ENCODE assay signal across 18 cellular contexts in genomic region chr14:22296722-22297121, GRCh38.
DNase-seq lines count a peak whose midpoint lies in the region; ATAC-seq, FAIRE-seq and TF ChIP-seq lines count a peak whose summit lies in the region.
"Had no signal": no experiment of that assay in that cellular context is flagged by ENCODE, and none has a peak within 500 bp of the region (broad histone marks: within the 10 kb centered on the region; RNA-seq: fewer than 3 reads in every experiment).

No MANE protein-coding gene starts in this region.

- DNase-seq in HepG2 (ENCODE audit: low spot score) (peak; percentile 76), right lobe of liver (no peak), adipocyte (ENCODE audit: low read depth) (peak; percentile 52), iris pigment epithelial cell (ENCODE audit: low read depth) (peak; percentile 79), DMS 273 (lab: John Stamatoyannopoulos, UW; ENCODE audit: unreplicated experiment) (no peak)
- DNase-seq in activated CD8-positive, alpha-beta memory T cell treated with anti-CD3 and anti-CD28 coated beads for 24 hours = no peak
- no peak for DNase-seq in activated CD4-positive, alpha-beta T cell treated with anti-CD3 and anti-CD28 coated beads, Interleukin-2, amount 50 U/mL, for 48 hours
- DNase-seq: 8988T; activated CD8-positive, alpha-beta memory T cell treated with anti-CD3 and anti-CD28 coated beads, Interleukin-2, amount 50 U/mL, for 48 hours; activated naive CD8-positive, alpha-beta T cell treated with anti-CD3 and anti-CD28 coated beads, Interleukin-2, amount 50 U/mL, for 24 hours; left ventricle myocardium superior; NCI-H1694; NCI-H69; SHP77; tibial artery had no signal

- H3K4me2 ChIP-seq in HepG2 (ENCODE audit: low read depth, low read length) = no peak overlapping the region

- no TSS peak for BruUV-seq in HepG2 (replicated peaks; lab: Mats Ljungman, UMichigan)

- no peak overlapping the region for H3K27ac ChIP-seq in HepG2 (ENCODE audit: extremely low read length, insufficient read depth, low read length)
- no peak overlapping the region for H3K27ac ChIP-seq in right lobe of liver
- H3K27ac ChIP-seq: neutrophil had no signal

- H3K27me3 ChIP-seq in HepG2 (ENCODE audit: control insufficient read depth in 1 of 2, insufficient read depth in 2 of 2, low read length in 2 of 2) (peaks cover 0 to 21% of the 10 kb centered on the region in 2 experiments; a peak in 2 of 5 replicates), right lobe of liver (peaks cover 0 to 5% of the 10 kb centered on the region in 2 donors), adipocyte (replicated peaks; ENCODE audit: control insufficient read depth, insufficient read depth, low read length) (peaks cover 18% of the 10 kb centered on the region)
- H3K27me3 ChIP-seq: neutrophil, tibial artery had no signal

- H3K4me1 ChIP-seq in HepG2 (ENCODE audit: insufficient read depth, low read length) = peaks cover 13% of the 10 kb centered on the region
- H3K4me1 ChIP-seq in right lobe of liver = no peaks in the 10 kb centered on the region
- H3K4me1 ChIP-seq in adipocyte (ENCODE audit: control insufficient read depth, insufficient read depth, low read length) = no peaks in the 10 kb centered on the region

- ATAC-seq in HepG2 (peak; percentile 93), right lobe of liver (no peak), GM21529 (IDR thresholded peaks at IDR 0.05; ENCODE audit: unreplicated experiment) (no peak)
- ATAC-seq: activated naive CD8-positive, alpha-beta T cell treated with anti-CD3 and anti-CD28 coated beads, Interleukin-2, amount 50 U/mL, for 24 hours; left ventricle myocardium superior had no signal

- no peak overlapping the region for H2AFZ ChIP-seq in HepG2 (ENCODE audit: low read length)

- H3K36me3 ChIP-seq in HepG2 (replicated peaks in 1 of 2; ENCODE audit: control insufficient read depth in 1 of 2, insufficient read depth in 2 of 2, low read length in 2 of 2) (no peaks in the 10 kb centered on the region), right lobe of liver (no peaks in the 10 kb centered on the region), adipocyte (ENCODE audit: control insufficient read depth, insufficient read depth, low read length, severe bottlenecking) (no peaks in the 10 kb centered on the region)
- H3K36me3 ChIP-seq: neutrophil, tibial artery had no signal

- TF ChIP-seq EP300 in HepG2 (IDR thresholded peaks at IDR 0.05; ENCODE audit: low read depth in 2 of 2, low read length in 2 of 2) = peak in 1 of 2 experiments; percentile 69; a peak in 2 of 4 replicates
- no peak for TF ChIP-seq EP300 in HepG2 (CRISPR knock-in tag; IDR thresholded peaks at IDR 0.05; ENCODE audit: borderline replicate concordance)

- TF ChIP-seq RAD21 in HepG2 (CRISPR knock-in tag; IDR thresholded peaks at IDR 0.05) = no peak

- no peak overlapping the region for H3K9ac ChIP-seq in HepG2 (ENCODE audit: insufficient read depth, low read depth, low read length)
- H3K9ac ChIP-seq in adipocyte (ENCODE audit: low read length) = no peak overlapping the region

- no peaks in the 10 kb centered on the region for H4K20me1 ChIP-seq in HepG2 (ENCODE audit: insufficient read depth, low read length)

- CTCF ChIA-PET in HepG2 (lab: Yijun Ruan, JAX; ENCODE audit: low intra/inter-chr PET ratio, low total read pairs) = no interaction called here

- POLR2A ChIA-PET in HepG2 (lab: Yijun Ruan, JAX) = no interaction called here

- TF ChIP-seq CTCF in HepG2 (CRISPR knock-in tag; IDR thresholded peaks at IDR 0.05) (no peak), right lobe of liver (IDR thresholded peaks at IDR 0.05) (no peak)

- in situ Hi-C loops in HepG2 (cut with HindIII; ENCODE audit: extremely low pct_ligation_motif_present, low pct_unique_long_range_greater_than_20kb) = no loop called here

- no peak overlapping the region for H3K4me3 ChIP-seq in HepG2 (replicated peaks in 1 of 3; ENCODE audit: insufficient read depth in 1 of 3, low read depth in 2 of 3, low read length in 3 of 3)
- no peak overlapping the region for H3K4me3 ChIP-seq in right lobe of liver
- no peak overlapping the region for H3K4me3 ChIP-seq in adipocyte (ENCODE audit: low read length)
- H3K4me3 ChIP-seq: tibial artery had no signal

- intact Hi-C loops in HepG2 (cut with micrococcal nuclease; ENCODE audit: unreplicated experiment) (loop anchor here (1.0 kb wide), 1 partner anchor 19 kb away; no protein-coding TSS in a partner anchor), right lobe of liver (cut with DNase I) (no loop called here)

- WGBS in HepG2 (ENCODE audit: low lambda C conversion rate) = under 1% methylated on average over 3 of the region's 3 CpGs
- 23% methylated on average over 3 of the region's 3 CpGs for WGBS in right lobe of liver (ENCODE audit: insufficient coverage, low coverage, low lambda C conversion rate, missing lambda C conversion rate)

- H3K9me3 ChIP-seq in HepG2 (ENCODE audit: low read length) = no peaks in the 10 kb centered on the region
- no peaks in the 10 kb centered on the region for H3K9me3 ChIP-seq in right lobe of liver
- no peaks in the 10 kb centered on the region for H3K9me3 ChIP-seq in adipocyte (ENCODE audit: control insufficient read depth, low read length)
- H3K9me3 ChIP-seq: neutrophil, tibial artery had no signal

- FAIRE-seq in HepG2 (lab: Jason Lieb, UNC) = no peak
- FAIRE-seq: TTC549 had no signal

- TF ChIP-seq POLR2A in HepG2 (IDR thresholded peaks at IDR 0.05; ENCODE audit: insufficient read depth in 1 of 2, low read depth in 2 of 2, low read length in 2 of 2) (no peak), right lobe of liver (IDR thresholded peaks at IDR 0.05) (no peak)

- no peaks in the 10 kb centered on the region for H3K79me2 ChIP-seq in HepG2 (ENCODE audit: insufficient read depth, low read length)

TF ChIP-seq in HepG2, 621 proteins besides CTCF, POLR2A, EP300 and RAD21 (continues in another document):
- TF ChIP-seq, protein P1, sequence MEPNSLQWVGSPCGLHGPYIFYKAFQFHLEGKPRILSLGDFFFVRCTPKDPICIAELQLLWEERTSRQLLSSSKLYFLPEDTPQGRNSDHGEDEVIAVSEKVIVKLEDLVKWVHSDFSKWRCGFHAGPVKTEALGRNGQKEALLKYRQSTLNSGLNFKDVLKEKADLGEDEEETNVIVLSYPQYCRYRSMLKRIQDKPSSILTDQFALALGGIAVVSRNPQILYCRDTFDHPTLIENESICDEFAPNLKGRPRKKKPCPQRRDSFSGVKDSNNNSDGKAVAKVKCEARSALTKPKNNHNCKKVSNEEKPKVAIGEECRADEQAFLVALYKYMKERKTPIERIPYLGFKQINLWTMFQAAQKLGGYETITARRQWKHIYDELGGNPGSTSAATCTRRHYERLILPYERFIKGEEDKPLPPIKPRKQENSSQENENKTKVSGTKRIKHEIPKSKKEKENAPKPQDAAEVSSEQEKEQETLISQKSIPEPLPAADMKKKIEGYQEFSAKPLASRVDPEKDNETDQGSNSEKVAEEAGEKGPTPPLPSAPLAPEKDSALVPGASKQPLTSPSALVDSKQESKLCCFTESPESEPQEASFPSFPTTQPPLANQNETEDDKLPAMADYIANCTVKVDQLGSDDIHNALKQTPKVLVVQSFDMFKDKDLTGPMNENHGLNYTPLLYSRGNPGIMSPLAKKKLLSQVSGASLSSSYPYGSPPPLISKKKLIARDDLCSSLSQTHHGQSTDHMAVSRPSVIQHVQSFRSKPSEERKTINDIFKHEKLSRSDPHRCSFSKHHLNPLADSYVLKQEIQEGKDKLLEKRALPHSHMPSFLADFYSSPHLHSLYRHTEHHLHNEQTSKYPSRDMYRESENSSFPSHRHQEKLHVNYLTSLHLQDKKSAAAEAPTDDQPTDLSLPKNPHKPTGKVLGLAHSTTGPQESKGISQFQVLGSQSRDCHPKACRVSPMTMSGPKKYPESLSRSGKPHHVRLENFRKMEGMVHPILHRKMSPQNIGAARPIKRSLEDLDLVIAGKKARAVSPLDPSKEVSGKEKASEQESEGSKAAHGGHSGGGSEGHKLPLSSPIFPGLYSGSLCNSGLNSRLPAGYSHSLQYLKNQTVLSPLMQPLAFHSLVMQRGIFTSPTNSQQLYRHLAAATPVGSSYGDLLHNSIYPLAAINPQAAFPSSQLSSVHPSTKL (CRISPR knock-in tag; IDR thresholded peaks at IDR 0.05) = peak; percentile 88
- TF ChIP-seq, protein P2, sequence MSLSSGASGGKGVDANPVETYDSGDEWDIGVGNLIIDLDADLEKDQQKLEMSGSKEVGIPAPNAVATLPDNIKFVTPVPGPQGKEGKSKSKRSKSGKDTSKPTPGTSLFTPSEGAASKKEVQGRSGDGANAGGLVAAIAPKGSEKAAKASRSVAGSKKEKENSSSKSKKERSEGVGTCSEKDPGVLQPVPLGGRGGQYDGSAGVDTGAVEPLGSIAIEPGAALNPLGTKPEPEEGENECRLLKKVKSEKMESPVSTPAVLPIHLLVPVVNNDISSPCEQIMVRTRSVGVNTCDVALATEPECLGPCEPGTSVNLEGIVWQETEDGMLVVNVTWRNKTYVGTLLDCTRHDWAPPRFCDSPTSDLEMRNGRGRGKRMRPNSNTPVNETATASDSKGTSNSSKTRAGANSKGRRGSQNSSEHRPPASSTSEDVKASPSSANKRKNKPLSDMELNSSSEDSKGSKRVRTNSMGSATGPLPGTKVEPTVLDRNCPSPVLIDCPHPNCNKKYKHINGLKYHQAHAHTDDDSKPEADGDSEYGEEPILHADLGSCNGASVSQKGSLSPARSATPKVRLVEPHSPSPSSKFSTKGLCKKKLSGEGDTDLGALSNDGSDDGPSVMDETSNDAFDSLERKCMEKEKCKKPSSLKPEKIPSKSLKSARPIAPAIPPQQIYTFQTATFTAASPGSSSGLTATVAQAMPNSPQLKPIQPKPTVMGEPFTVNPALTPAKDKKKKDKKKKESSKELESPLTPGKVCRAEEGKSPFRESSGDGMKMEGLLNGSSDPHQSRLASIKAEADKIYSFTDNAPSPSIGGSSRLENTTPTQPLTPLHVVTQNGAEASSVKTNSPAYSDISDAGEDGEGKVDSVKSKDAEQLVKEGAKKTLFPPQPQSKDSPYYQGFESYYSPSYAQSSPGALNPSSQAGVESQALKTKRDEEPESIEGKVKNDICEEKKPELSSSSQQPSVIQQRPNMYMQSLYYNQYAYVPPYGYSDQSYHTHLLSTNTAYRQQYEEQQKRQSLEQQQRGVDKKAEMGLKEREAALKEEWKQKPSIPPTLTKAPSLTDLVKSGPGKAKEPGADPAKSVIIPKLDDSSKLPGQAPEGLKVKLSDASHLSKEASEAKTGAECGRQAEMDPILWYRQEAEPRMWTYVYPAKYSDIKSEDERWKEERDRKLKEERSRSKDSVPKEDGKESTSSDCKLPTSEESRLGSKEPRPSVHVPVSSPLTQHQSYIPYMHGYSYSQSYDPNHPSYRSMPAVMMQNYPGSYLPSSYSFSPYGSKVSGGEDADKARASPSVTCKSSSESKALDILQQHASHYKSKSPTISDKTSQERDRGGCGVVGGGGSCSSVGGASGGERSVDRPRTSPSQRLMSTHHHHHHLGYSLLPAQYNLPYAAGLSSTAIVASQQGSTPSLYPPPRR (CRISPR knock-in tag; IDR thresholded peaks at IDR 0.05; ENCODE audit: borderline replicate concordance) = peak; percentile 78; the same call in 1 of the 2 replicates

Comparison
In these comparisons a context has a peak if more than half of its experiments do, and no peak if none do; other contexts are left out.
1. DNase-seq: peak in HepG2 (single experiment), adipocyte (single experiment) and iris pigment epithelial cell (single experiment); none in right lobe of liver (0 of 3), activated CD8-positive, alpha-beta memory T cell treated with anti-CD3 and anti-CD28 coated beads for 24 hours (single experiment), DMS 273 (single experiment) and activated CD4-positive, alpha-beta T cell treated with anti-CD3 and anti-CD28 coated beads, Interleukin-2, amount 50 U/mL, for 48 hours (0 of 2).